8 cellular contexts compared by ENCODE assay signal in the genomic region with DNA sequence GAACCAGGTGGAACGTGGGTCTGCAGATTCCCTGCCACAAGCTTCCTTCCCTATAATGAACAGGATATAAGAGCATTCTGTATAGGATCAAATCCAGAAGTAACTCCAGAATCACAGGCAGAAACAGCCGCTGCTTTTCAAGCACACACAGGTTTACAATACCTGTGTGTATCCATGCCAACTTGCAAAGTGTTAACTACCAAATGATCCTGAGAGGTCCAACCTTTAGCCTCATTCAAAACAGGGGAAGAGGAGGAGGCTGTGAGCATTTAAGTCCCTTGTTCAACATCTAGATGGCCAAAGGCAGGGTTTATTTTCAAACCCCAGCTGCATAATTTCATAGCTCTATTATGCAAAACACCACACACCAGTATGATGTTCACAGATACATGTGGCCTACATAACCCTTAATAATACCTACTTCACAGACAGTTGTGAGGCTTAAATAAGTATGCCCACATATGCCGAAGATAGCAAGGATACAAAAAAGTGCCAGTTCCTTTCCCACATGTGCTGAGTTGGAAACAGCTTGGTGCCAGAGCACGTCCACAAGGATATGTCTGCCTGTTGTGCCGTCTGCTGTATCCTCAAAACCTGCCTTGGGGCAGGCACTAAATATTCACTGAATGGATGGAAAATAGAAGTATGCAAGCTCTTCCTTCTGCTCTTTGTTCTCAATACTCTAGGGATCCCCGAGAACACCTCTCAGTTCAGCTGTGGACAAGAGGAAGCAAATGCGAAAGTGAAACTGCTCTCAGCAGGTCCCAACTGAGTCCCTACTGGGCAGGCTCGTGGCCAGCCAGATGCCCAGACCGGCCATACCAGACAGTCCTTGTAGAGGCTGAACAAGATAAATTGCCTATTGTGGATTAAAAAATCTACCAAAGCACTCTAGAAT.
A peak's percentile ranks its signal among the peaks of the same experiment; 100 is the strongest.
DNase-seq lines count a peak whose midpoint lies in the region; ATAC-seq, FAIRE-seq and TF ChIP-seq lines count a peak whose summit lies in the region.

No MANE protein-coding gene starts in this region.

- no peak for TF ChIP-seq POLR2A in GM12891 (IDR thresholded peaks at IDR 0.05; ENCODE audit: low read depth, low read length)

- intact Hi-C loops in left colon (cut with DNase I, micrococcal nuclease), result no loop called here

- H3K4me1 ChIP-seq in ACC112 (ENCODE audit: control insufficient read depth, insufficient read depth, low read length, unreplicated experiment), result peaks cover 2% of the 10 kb centered on the region
- peaks cover 26% of the 10 kb centered on the region for H3K4me1 ChIP-seq in OCI-LY3 (ENCODE audit: low read length)

- peak overlapping the region; percentile 44 for H3K9ac ChIP-seq in OCI-LY3 (ENCODE audit: low read length)

- TF ChIP-seq CTCF in OCI-LY3 (IDR thresholded peaks at IDR 0.05; ENCODE audit: low read depth, low read length) (no peak), choroid plexus epithelial cell (conservative IDR thresholded peaks at IDR 0.05; ENCODE audit: low read depth, low read length) (no peak)

- H3K36me3 ChIP-seq in ACC112 (ENCODE audit: insufficient read depth, low read length) (no peaks in the 10 kb centered on the region), OCI-LY3 (replicated peaks; ENCODE audit: low read depth, low read length) (no peaks in the 10 kb centered on the region)

- peak; percentile 56 for FAIRE-seq in GM12891 (lab: Jason Lieb, UNC)

- peaks cover 5 to 10% of the 10 kb centered on the region in 2 donors for H3K9me3 Mint-ChIP-seq in stimulated activated naive CD8-positive, alpha-beta T cell treated with anti-CD3 and anti-CD28 coated beads, Interleukin-15, amount 100 ng/mL, for 72 hours

- peak overlapping the region; percentile 87 to 93 for H3K27ac Mint-ChIP-seq in stimulated activated naive CD8-positive, alpha-beta T cell treated with anti-CD3 and anti-CD28 coated beads, Interleukin-15, amount 100 ng/mL, for 72 hours

- peaks cover 8% of the 10 kb centered on the region; the same call in 1 of the 2 replicates for H4K20me1 ChIP-seq in OCI-LY3 (ENCODE audit: insufficient read depth, low read length)

- H3K9me3 ChIP-seq in OCI-LY3 (ENCODE audit: insufficient read depth, low read length), result no peaks in the 10 kb centered on the region

- DNase-seq in GM12891 (ENCODE audit: insufficient read length, low spot score) (peak; percentile 47), choroid plexus epithelial cell (ENCODE audit: low read depth) (peak; percentile 89), left colon (peak; percentile 69 to 85), activated gamma-delta T cell treated with Interleukin-2 at 50 U/mL for 16 hours (no peak)
- DNase-seq in stimulated activated naive CD8-positive, alpha-beta T cell treated with anti-CD3 and anti-CD28 coated beads, Interleukin-15, amount 100 ng/mL, for 72 hours, result peak in 1 of 2 donors; percentile 1

- H3K27ac ChIP-seq in ACC112 (ENCODE audit: low read depth, low read length) (peak overlapping the region; percentile 24; the same call in 1 of the 2 replicates), OCI-LY3 (ENCODE audit: low read length) (peak overlapping the region; percentile 51)

- peak; percentile 80 for ATAC-seq in HG03064 (IDR thresholded peaks at IDR 0.05; ENCODE audit: low read depth, unreplicated experiment)
- peak; percentile 86 for ATAC-seq in left colon
- ATAC-seq in stimulated activated naive CD8-positive, alpha-beta T cell treated with anti-CD3 and anti-CD28 coated beads, Interleukin-15, amount 100 ng/mL, for 72 hours, result peak; percentile 54

- H3K4me2 ChIP-seq in OCI-LY3 (ENCODE audit: low read length), result peak overlapping the region; percentile 97

- H3K4me3 ChIP-seq in ACC112 (ENCODE audit: low read depth, low read length) (peak overlapping the region; percentile 77), OCI-LY3 (ENCODE audit: low read length) (peak overlapping the region; percentile 72), choroid plexus epithelial cell (ENCODE audit: low read depth, low read length) (peak overlapping the region; percentile 63)

- H3K79me2 ChIP-seq in ACC112 (ENCODE audit: control insufficient read depth, insufficient read depth, low read length, unreplicated experiment), result no peaks in the 10 kb centered on the region
- H3K79me2 ChIP-seq in OCI-LY3 (ENCODE audit: low read length), result peaks cover 49% of the 10 kb centered on the region

- no peaks in the 10 kb centered on the region for H3K27me3 Mint-ChIP-seq in stimulated activated naive CD8-positive, alpha-beta T cell treated with anti-CD3 and anti-CD28 coated beads, Interleukin-15, amount 100 ng/mL, for 72 hours

- H3K4me3 Mint-ChIP-seq in stimulated activated naive CD8-positive, alpha-beta T cell treated with anti-CD3 and anti-CD28 coated beads, Interleukin-15, amount 100 ng/mL, for 72 hours, result peak overlapping the region; percentile 75 to 78

- H3K27me3 ChIP-seq in ACC112 (ENCODE audit: insufficient read depth, low read length) (no peaks in the 10 kb centered on the region), OCI-LY3 (ENCODE audit: low read depth, low read length) (no peaks in the 10 kb centered on the region)

- peaks cover 11% of the 10 kb centered on the region for H3K4me1 Mint-ChIP-seq in stimulated activated naive CD8-positive, alpha-beta T cell treated with anti-CD3 and anti-CD28 coated beads, Interleukin-15, amount 100 ng/mL, for 72 hours

- H2AFZ ChIP-seq in ACC112 (ENCODE audit: low read length, unreplicated experiment), result peak overlapping the region; percentile 77
- no peak overlapping the region; the same call in 1 of the 2 replicates for H2AFZ ChIP-seq in OCI-LY3 (ENCODE audit: low read depth, low read length)

TF ChIP-seq in GM12891, 5 proteins besides CTCF, POLR2A, EP300 and RAD21:
- TF ChIP-seq TAF1 (IDR thresholded peaks at IDR 0.05; ENCODE audit: low read depth, low read length) (no peak), POLR2AphosphoS5 (IDR thresholded peaks at IDR 0.05; ENCODE audit: low read depth, low read length) (0 out of 2 replicates have a peak, but pooled peaks have one; percentile 23), POU2F2 (IDR thresholded peaks at IDR 0.05; ENCODE audit: low read depth, low read length) (no peak), PAX5 (IDR thresholded peaks at IDR 0.05; ENCODE audit: insufficient read depth, low read length, severe bottlenecking) (no peak), SPI1 (IDR thresholded peaks at IDR 0.05; ENCODE audit: low read depth, low read length) (0 out of 2 replicates have a peak, but pooled peaks have one; percentile 9)
